ENCODE assay signal across 28 cellular contexts in genomic region chr3:87710511-87710910, GRCh38.
"Had no signal": no experiment of that assay in that cellular context is flagged by ENCODE, and none has a peak within 500 bp of the region (broad histone marks: within the 10 kb centered on the region; RNA-seq: fewer than 3 reads in every experiment).

No MANE protein-coding gene starts in this region.

- FAIRE-seq: frontal cortex, keratinocyte had no signal

- H3K4me1 Mint-ChIP-seq: activated CD4-positive, alpha-beta T cell treated with anti-CD3 and anti-CD28 coated beads, Interleukin-2, amount 10 ng/mL, durations not matched to agents 7 days and 5 days; activated CD8-positive, alpha-beta memory T cell treated with anti-CD3 and anti-CD28 coated beads, Interleukin-2, amount 10 ng/mL, durations not matched to agents 7 days and 5 days; WTC11 had no signal

- ATAC-seq: activated CD8-positive, alpha-beta memory T cell treated with anti-CD3 and anti-CD28 coated beads, Interleukin-2, amount 10 ng/mL, durations not matched to agents 7 days and 5 days; activated CD8-positive, alpha-beta T cell treated with anti-CD3 and anti-CD28 coated beads, Interleukin-2, amount 10 ng/mL, durations not matched to agents 7 days and 5 days; body of pancreas; left cardiac atrium; left ventricle myocardium superior; mucosa of descending colon; natural killer cell treated with Interleukin-12 subunit alpha and Interleukin-12 subunit beta and Interleukin-15 and Interleukin-18, amount 100 ng/mL, for 72 hours; upper lobe of right lung; WTC11 had no signal

- H3K27ac ChIP-seq: adrenal gland, body of pancreas, colonic mucosa, dorsolateral prefrontal cortex, right atrium auricular region, suprapubic skin, tibial artery, upper lobe of right lung had no signal

- H3K4me1 ChIP-seq: adrenal gland, body of pancreas, colonic mucosa, right atrium auricular region, suprapubic skin, tibial artery, upper lobe of right lung had no signal

- H3K27me3 ChIP-seq: adrenal gland, body of pancreas, colonic mucosa, dorsolateral prefrontal cortex, right atrium auricular region, suprapubic skin, tibial artery, upper lobe of right lung had no signal

- H3K36me3 Mint-ChIP-seq: activated CD8-positive, alpha-beta memory T cell treated with anti-CD3 and anti-CD28 coated beads, Interleukin-2, amount 10 ng/mL, durations not matched to agents 7 days and 5 days; activated naive CD8-positive, alpha-beta T cell; natural killer cell treated with Interleukin-12 subunit alpha and Interleukin-12 subunit beta and Interleukin-15 and Interleukin-18, amount 100 ng/mL, for 72 hours had no signal

- H3K4me2 ChIP-seq: smooth muscle cell had no signal

- DNase-seq: activated CD4-positive, alpha-beta T cell treated with anti-CD3 and anti-CD28 coated beads for 1 hour; activated CD4-positive, alpha-beta T cell treated with anti-CD3 and anti-CD28 coated beads, Interleukin-2, amount 10 ng/mL, durations not matched to agents 7 days and 5 days; activated CD8-positive, alpha-beta memory T cell treated with anti-CD3 and anti-CD28 coated beads, Interleukin-2, amount 10 ng/mL, durations not matched to agents 7 days and 5 days; activated CD8-positive, alpha-beta T cell treated with anti-CD3 and anti-CD28 coated beads, Interleukin-2, amount 10 ng/mL, durations not matched to agents 7 days and 5 days; activated naive CD4-positive, alpha-beta T cell; activated T-cell treated with anti-CD3 and anti-CD28 coated beads, Interleukin-2, amount 50 U/mL, for 48 hours; adrenal gland; aorta; body of pancreas; colonic mucosa; dorsolateral prefrontal cortex; effector memory CD4-positive, alpha-beta T cell; left cardiac atrium; left ventricle myocardium superior; mucosa of descending colon; stimulated activated CD4-positive, alpha-beta T cell treated with anti-CD3 and anti-CD28 coated beads, Interleukin-1b, Interleukin-23, amount 100 ng/mL, for 48 hours; stimulated activated naive CD4-positive, alpha-beta T cell; T-helper 9 cell; tibial artery; upper lobe of right lung had no signal

- H3K27me3 Mint-ChIP-seq: activated CD4-positive, alpha-beta T cell treated with anti-CD3 and anti-CD28 coated beads, Interleukin-2, amount 10 ng/mL, durations not matched to agents 7 days and 5 days; activated CD8-positive, alpha-beta memory T cell treated with anti-CD3 and anti-CD28 coated beads, Interleukin-2, amount 10 ng/mL, durations not matched to agents 7 days and 5 days; natural killer cell treated with Interleukin-12 subunit alpha and Interleukin-12 subunit beta and Interleukin-15 and Interleukin-18, amount 100 ng/mL, for 72 hours had no signal

- H3K9me3 Mint-ChIP-seq: activated CD4-positive, alpha-beta T cell treated with anti-CD3 and anti-CD28 coated beads, Interleukin-2, amount 10 ng/mL, durations not matched to agents 7 days and 5 days had no signal

- H3K36me3 ChIP-seq: adrenal gland, colonic mucosa, right atrium auricular region, suprapubic skin, tibial artery, upper lobe of right lung had no signal

- H3K9me3 ChIP-seq: adrenal gland, body of pancreas, colonic mucosa, mucosa of descending colon, suprapubic skin, tibial artery, upper lobe of right lung had no signal

- H3K4me3 Mint-ChIP-seq: activated CD4-positive, alpha-beta T cell treated with anti-CD3 and anti-CD28 coated beads, Interleukin-2, amount 10 ng/mL, durations not matched to agents 7 days and 5 days; activated CD8-positive, alpha-beta memory T cell treated with anti-CD3 and anti-CD28 coated beads, Interleukin-2, amount 10 ng/mL, durations not matched to agents 7 days and 5 days; activated CD8-positive, alpha-beta T cell treated with anti-CD3 and anti-CD28 coated beads, Interleukin-2, amount 10 ng/mL, durations not matched to agents 7 days and 5 days; activated naive CD8-positive, alpha-beta T cell; natural killer cell treated with Interleukin-12 subunit alpha and Interleukin-12 subunit beta and Interleukin-15 and Interleukin-18, amount 100 ng/mL, for 72 hours; WTC11 had no signal

- H3K4me3 ChIP-seq: adrenal gland, body of pancreas, colonic mucosa, dorsolateral prefrontal cortex, mucosa of descending colon, right atrium auricular region, smooth muscle cell, suprapubic skin, tibial artery, upper lobe of right lung had no signal

- H3K27ac Mint-ChIP-seq: activated CD4-positive, alpha-beta T cell treated with anti-CD3 and anti-CD28 coated beads, Interleukin-2, amount 10 ng/mL, durations not matched to agents 7 days and 5 days; activated CD8-positive, alpha-beta memory T cell treated with anti-CD3 and anti-CD28 coated beads, Interleukin-2, amount 10 ng/mL, durations not matched to agents 7 days and 5 days; activated CD8-positive, alpha-beta T cell treated with anti-CD3 and anti-CD28 coated beads, Interleukin-2, amount 10 ng/mL, durations not matched to agents 7 days and 5 days; activated naive CD8-positive, alpha-beta T cell; natural killer cell treated with Interleukin-12 subunit alpha and Interleukin-12 subunit beta and Interleukin-15 and Interleukin-18, amount 100 ng/mL, for 72 hours; WTC11 had no signal
